ENCODE assay signal across 12 cellular contexts in genomic region chr14:55881577-55882241, GRCh38.
A peak's percentile ranks its signal among the peaks of the same experiment; 100 is the strongest.
DNase-seq lines count a peak whose midpoint lies in the region; ATAC-seq, FAIRE-seq and TF ChIP-seq lines count a peak whose summit lies in the region.
"Had no signal": no experiment of that assay in that cellular context is flagged by ENCODE, and none has a peak within 500 bp of the region (broad histone marks: within the 10 kb centered on the region; RNA-seq: fewer than 3 reads in every experiment).

No MANE protein-coding gene starts in this region.

- H3K9me3 ChIP-seq in PC-9 (ENCODE audit: insufficient read depth, low read depth) = no peaks in the 10 kb centered on the region
- H3K9me3 ChIP-seq: esophagus squamous epithelium, upper lobe of left lung had no signal

- peak; percentile 65 for FAIRE-seq in HTR-8/SVneo (lab: Jason Lieb, UNC)

- H3K79me2 ChIP-seq in PC-9 (ENCODE audit: low read depth) = no peaks in the 10 kb centered on the region

- no peak overlapping the region for H3K27ac ChIP-seq in PC-9
- H3K27ac ChIP-seq: esophagus squamous epithelium, upper lobe of left lung had no signal

- no peaks in the 10 kb centered on the region for H3K4me1 ChIP-seq in PC-9 (replicated peaks; ENCODE audit: insufficient read depth)
- H3K4me1 ChIP-seq: upper lobe of left lung had no signal

- H3K4me3 ChIP-seq in AG10803 (ENCODE audit: low read length) = no peak overlapping the region
- no peak overlapping the region for H3K4me3 ChIP-seq in kidney epithelial cell (ENCODE audit: low read depth, low read length)
- H3K4me3 ChIP-seq in PC-9 = no peak overlapping the region
- H3K4me3 ChIP-seq: esophagus squamous epithelium, upper lobe of left lung had no signal

- no peaks in the 10 kb centered on the region for H3K9me2 ChIP-seq in PC-9 (ENCODE audit: insufficient read depth)

- no TSS peak for BruUV-seq in PC-9 (replicated peaks; lab: Mats Ljungman, UMichigan)

- H3K36me3 ChIP-seq in kidney epithelial cell (ENCODE audit: control insufficient read depth, insufficient read depth, low read length) (no peaks in the 10 kb centered on the region), PC-9 (ENCODE audit: low read depth) (no peaks in the 10 kb centered on the region)
- H3K36me3 ChIP-seq: esophagus squamous epithelium, upper lobe of left lung had no signal

- H2AFZ ChIP-seq in PC-9 = no peak overlapping the region

- intact Hi-C loops in PC-9 (cut with micrococcal nuclease; ENCODE audit: unreplicated experiment) = no loop called here

- POLR2A ChIA-PET in PC-9 (lab: Charles Lee; ENCODE audit: unreplicated experiment) = no interaction called here

- TF ChIP-seq CTCF in AG10803 (conservative IDR thresholded peaks at IDR 0.05; ENCODE audit: low read length) = no peak
- no peak for TF ChIP-seq CTCF in kidney epithelial cell (IDR thresholded peaks at IDR 0.05; ENCODE audit: insufficient read depth, low read length, poor library complexity, severe bottlenecking)
- no peak for TF ChIP-seq CTCF in PC-9 (conservative IDR thresholded peaks at IDR 0.05)

- no peak for ATAC-seq in GM21447 (IDR thresholded peaks at IDR 0.05; ENCODE audit: unreplicated experiment)

- no peaks in the 10 kb centered on the region for H3F3A ChIP-seq in PC-9 (ENCODE audit: insufficient read depth, low read depth)

- DNase-seq in AG10803 (ENCODE audit: low read depth) = peak; percentile 36
- no peak for DNase-seq in HTR-8/SVneo (ENCODE audit: insufficient read length, low spot score)
- peak; percentile 45 for DNase-seq in astrocyte of the hippocampus (ENCODE audit: low read depth, low spot score)
- DNase-seq in kidney epithelial cell (ENCODE audit: low read depth) = peak; percentile 4
- no peak for DNase-seq in PC-9
- DNase-seq in D341Med (ENCODE audit: low spot score) = no peak
- no peak for DNase-seq in Kasumi-1 (lab: John Stamatoyannopoulos, UW)
- DNase-seq: activated CD4-positive, CD25-positive, alpha-beta regulatory T cell; esophagus squamous epithelium; NCI-H1092 treated with DMSO at 0.1 percent for 48 hours; upper lobe of left lung had no signal

- H3K27me3 ChIP-seq in kidney epithelial cell (ENCODE audit: control insufficient read depth, insufficient read depth, low read length) (no peaks in the 10 kb centered on the region), PC-9 (ENCODE audit: insufficient read depth, low read depth) (peaks cover 3% of the 10 kb centered on the region; the same call in 1 of the 2 replicates)
- H3K27me3 ChIP-seq: esophagus squamous epithelium, upper lobe of left lung had no signal

- H4K20me1 ChIP-seq in PC-9 (ENCODE audit: insufficient read depth) = no peaks in the 10 kb centered on the region

- no peak overlapping the region for H3K4me2 ChIP-seq in PC-9

- CTCF ChIA-PET in PC-9 (lab: Charles Lee) = no interaction called here

Comparison
In these comparisons a context has a peak if more than half of its experiments do, and no peak if none do; other contexts are left out.
1. DNase-seq: peak in AG10803 (single experiment), astrocyte of the hippocampus (single experiment) and kidney epithelial cell (single experiment); none in HTR-8/SVneo (single experiment), PC-9 (0 of 2), D341Med (single experiment) and Kasumi-1 (0 of 2).